ENCODE assay signal across 12 cellular contexts in the genomic region with DNA sequence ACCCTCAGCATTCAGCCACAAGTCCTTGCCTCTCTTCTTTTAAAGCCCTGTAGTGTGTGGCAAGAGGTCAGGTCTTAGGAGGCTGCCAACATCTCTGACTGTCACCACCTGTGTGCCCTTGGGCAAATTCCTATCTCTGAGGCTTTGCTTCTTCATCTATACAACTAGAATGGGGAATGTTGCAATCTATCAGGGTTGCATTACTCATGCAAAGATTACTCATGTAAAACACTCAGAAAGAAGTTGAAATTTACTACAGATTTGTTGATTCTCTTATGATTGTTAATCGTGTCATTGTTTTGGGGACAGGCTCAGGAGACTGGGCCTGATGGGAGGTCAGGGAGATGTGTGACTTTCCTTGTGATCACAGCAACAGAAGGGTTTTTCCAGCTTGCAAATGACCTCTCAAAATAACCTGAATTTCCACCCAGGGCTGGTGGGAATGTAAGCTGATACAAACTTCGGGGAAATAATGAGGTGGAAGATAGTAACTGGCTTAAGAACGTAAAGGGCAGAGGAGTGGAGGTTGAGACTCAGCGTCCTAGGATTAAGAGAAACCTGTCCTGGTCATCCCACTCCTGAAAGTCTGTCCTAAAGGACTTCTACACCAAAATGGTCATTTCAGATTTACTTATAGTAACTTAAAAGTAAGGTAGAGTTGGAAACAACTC. TPM values are rescaled to one million over a fixed set of nuclear protein-coding genes. Genes with fewer than 3 reads are reported as not detected.
DNase-seq lines count a peak whose midpoint lies in the region; ATAC-seq and TF ChIP-seq lines count a peak whose summit lies in the region.
"Had no signal": no experiment of that assay in that cellular context is flagged by ENCODE, and none has a peak within 500 bp of the region (broad histone marks: within the 10 kb centered on the region; RNA-seq: fewer than 3 reads in every experiment).

No MANE protein-coding gene starts in this region.

- ATAC-seq in omental fat pad (ENCODE audit: low FRiP score), result peak; percentile 70
- no peak for ATAC-seq in upper lobe of left lung (ENCODE audit: low FRiP score in 2 of 2)
- ATAC-seq in GM21717 (IDR thresholded peaks at IDR 0.05; ENCODE audit: unreplicated experiment), result no peak
- ATAC-seq: activated naive CD8-positive, alpha-beta T cell treated with anti-CD3 and anti-CD28 coated beads, Interleukin-2, amount 50 U/mL, for 24 hours had no signal

- intact Hi-C loops in breast epithelium (cut with DNase I; ENCODE audit: low total_unique reads), result no loop called here

- H3K27me3 ChIP-seq in breast epithelium, result no peaks in the 10 kb centered on the region
- H3K27me3 ChIP-seq in upper lobe of left lung, result no peaks in the 10 kb centered on the region

- peak overlapping the region; percentile 64 to 77 for H3K27ac ChIP-seq in breast epithelium
- no peak overlapping the region for H3K27ac ChIP-seq in upper lobe of left lung

- TF ChIP-seq EP300 in upper lobe of left lung (IDR thresholded peaks at IDR 0.05), result no peak

- H3K4me3 ChIP-seq in breast epithelium (no peak overlapping the region), upper lobe of left lung (no peak overlapping the region)

- H3K9me3 ChIP-seq in breast epithelium, result no peaks in the 10 kb centered on the region
- no peaks in the 10 kb centered on the region for H3K9me3 ChIP-seq in upper lobe of left lung

- no peaks in the 10 kb centered on the region for H3K36me3 ChIP-seq in breast epithelium
- no peaks in the 10 kb centered on the region for H3K36me3 ChIP-seq in upper lobe of left lung

- TF ChIP-seq CTCF in breast epithelium (IDR thresholded peaks at IDR 0.05) (no peak), omental fat pad (IDR thresholded peaks at IDR 0.05) (no peak), upper lobe of left lung (IDR thresholded peaks at IDR 0.05) (no peak)

- TF ChIP-seq POLR2A in breast epithelium (IDR thresholded peaks at IDR 0.05) (no peak), upper lobe of left lung (IDR thresholded peaks at IDR 0.05) (no peak)

- 49 to 73% methylated on average over 4 of the region's 4 CpGs for WGBS in upper lobe of left lung, 2 donors

- DNase-seq in EL (peak; percentile 99), NCI-H2196 (lab: John Stamatoyannopoulos, UW; ENCODE audit: unreplicated experiment) (peak; percentile 44), breast epithelium (ENCODE audit: low spot score in 2 of 2) (peak in 1 of 2 donors; percentile 67), omental fat pad (ENCODE audit: low spot score) (no peak), upper lobe of left lung (no peak), NCI-H748 (lab: John Stamatoyannopoulos, UW; ENCODE audit: unreplicated experiment) (no peak), DMS153 (lab: John Stamatoyannopoulos, UW) (no peak)
- DNase-seq: activated B cell treated with CpG ODN at 0.5 μM for 24 hours; activated naive CD8-positive, alpha-beta T cell treated with anti-CD3 and anti-CD28 coated beads, Interleukin-2, amount 50 U/mL, for 24 hours; NCI-H446 treated with DMSO at 0.1 percent for 48 hours; occipital lobe had no signal

- H3K4me1 ChIP-seq in breast epithelium (no peaks in the 10 kb centered on the region), upper lobe of left lung (no peaks in the 10 kb centered on the region)

RNA-seq across cellular contexts. Expression of a gene that starts 32.0 kb away (rescaled TPM):
- 1 to 10 TPM in 1 of 3 donors, under 1 TPM in 2; 0.16 to 1.5 (median 0.66) TPM for total RNA-seq in breast epithelium
- total RNA-seq in omental fat pad, result 1 to 10 TPM in 1 of 4 donors, under 1 TPM in 2, not detected in 1; 0.25 to 2.5 (median 0.46) TPM
- under 1 TPM in 3 of 6 donors, not detected in 3; 0.44 to 0.59 (median 0.52) TPM for total RNA-seq in upper lobe of left lung
- total RNA-seq: activated B cell treated with CpG ODN at 0.5 μM for 24 hours, occipital lobe had no signal

Comparison
In these comparisons a context has a peak if more than half of its experiments do, and no peak if none do; other contexts are left out.
1. DNase-seq: peak in EL (single experiment) and NCI-H2196 (single experiment); none in omental fat pad (single experiment), upper lobe of left lung (0 of 2), NCI-H748 (single experiment) and DMS153 (single experiment).
2. H3K27ac ChIP-seq: peak in breast epithelium (2 of 2); none in upper lobe of left lung (0 of 4).